ENCODE assay signal across 8 cellular contexts in genomic region chr19:21835429-21835809, GRCh38. TPM values are rescaled to one million over a fixed set of nuclear protein-coding genes. Genes with fewer than 3 reads are reported as not detected.
DNase-seq lines count a peak whose midpoint lies in the region; ATAC-seq and TF ChIP-seq lines count a peak whose summit lies in the region.

No MANE protein-coding gene starts in this region.

- peaks cover 30% of the 10 kb centered on the region for H3K9me3 ChIP-seq in AG04450 (ENCODE audit: control insufficient read depth, insufficient read depth, low read length)
- H3K9me3 ChIP-seq in HUES6 (ENCODE audit: control insufficient read depth, insufficient read depth, low read depth, low read length): peaks cover 17% of the 10 kb centered on the region; the same call in 1 of the 2 replicates
- no peaks in the 10 kb centered on the region for H3K9me3 ChIP-seq in muscle layer of colon (ENCODE audit: low read length)

- H3K9ac ChIP-seq in HUES6 (ENCODE audit: low read length): peak overlapping the region; percentile 95
- peak overlapping the region; percentile 71 for H3K9ac ChIP-seq in muscle layer of colon (ENCODE audit: low read length)

- POLR2A ChIA-PET in AG04450 (lab: Yijun Ruan, JAX): interaction anchor here (0.6 to 3.0 kb wide), 5 partner anchors 8 to 1438 kb away, joined by 3 to 23 read pairs (median 4); no protein-coding TSS in a partner anchor

- peaks cover 23% of the 10 kb centered on the region for H3K36me3 ChIP-seq in HUES6 (ENCODE audit: control insufficient read depth, insufficient read depth, low read length)
- peaks cover 8% of the 10 kb centered on the region for H3K36me3 ChIP-seq in muscle layer of colon (ENCODE audit: insufficient read depth, low read length)

- H3K4me1 ChIP-seq in HUES6 (ENCODE audit: control insufficient read depth, insufficient read depth, low read length): no peaks in the 10 kb centered on the region
- peaks cover 6% of the 10 kb centered on the region for H3K4me1 ChIP-seq in muscle layer of colon (ENCODE audit: insufficient read depth, low read length)

- DNase-seq in AG04450 (ENCODE audit: low read depth, low spot score) (no peak), cardiac fibroblast (ENCODE audit: low read depth in 2 of 2) (no peak), NCI-H446 (lab: John Stamatoyannopoulos, UW) (no peak), cerebellar cortex (ENCODE audit: low spot score) (no peak), epidermal melanocyte (ENCODE audit: insufficient read length, low spot score) (no peak), left lobe of liver (ENCODE audit: low spot score) (no peak)

- CTCF ChIA-PET in AG04450 (lab: Charles Lee): no interaction called here

- TF ChIP-seq CTCF in AG04450 (IDR thresholded peaks at IDR 0.05; ENCODE audit: low read depth, low read length): no peak
- TF ChIP-seq CTCF in cardiac fibroblast (IDR thresholded peaks at IDR 0.05; ENCODE audit: low read depth, low read length): no peak

- no peak for ATAC-seq in left lobe of liver

- H3K27me3 ChIP-seq in AG04450 (ENCODE audit: control insufficient read depth, insufficient read depth, low read length): no peaks in the 10 kb centered on the region
- H3K27me3 ChIP-seq in HUES6 (ENCODE audit: control insufficient read depth, insufficient read depth, low read length): no peaks in the 10 kb centered on the region
- no peaks in the 10 kb centered on the region for H3K27me3 ChIP-seq in muscle layer of colon (ENCODE audit: control insufficient read depth in 1 of 2, insufficient read depth in 2 of 2, low read length in 2 of 2)

- H3K27ac ChIP-seq in AG04450 (ENCODE audit: low read depth, low read length) (peak overlapping the region; percentile 97), HUES6 (ENCODE audit: low read depth, low read length) (peak overlapping the region; percentile 91), muscle layer of colon (ENCODE audit: low read depth, low read length) (peak overlapping the region; percentile 85)

- H3K4me3 ChIP-seq in AG04450 (ENCODE audit: low read depth, low read length) (peak overlapping the region; percentile 77), HUES6 (ENCODE audit: low read depth, low read length) (peak overlapping the region; percentile 81), cardiac fibroblast (replicated peaks in 1 of 2; ENCODE audit: low read depth in 2 of 2, low read length in 2 of 2) (peak overlapping the region; percentile 62 to 81), muscle layer of colon (ENCODE audit: low read depth in 1 of 2, low read length in 2 of 2) (peak overlapping the region; percentile 95 to 100)

RNA-seq across cellular contexts. Expression of gene ZNF43, which starts 0.6 kb away (rescaled TPM):
- polyA plus RNA-seq in AG04450 (2011; rRNA removed): 4.1 and 6.3 TPM in 2 replicates
- polyA minus RNA-seq in AG04450 (2011; rRNA and poly(A)+ RNA removed): 11.7 and 17.4 TPM in 2 replicates
- total RNA-seq in left lobe of liver: 0.60 TPM
